Comparison of ENCODE assay signal across 19 cellular contexts in the genomic region with DNA sequence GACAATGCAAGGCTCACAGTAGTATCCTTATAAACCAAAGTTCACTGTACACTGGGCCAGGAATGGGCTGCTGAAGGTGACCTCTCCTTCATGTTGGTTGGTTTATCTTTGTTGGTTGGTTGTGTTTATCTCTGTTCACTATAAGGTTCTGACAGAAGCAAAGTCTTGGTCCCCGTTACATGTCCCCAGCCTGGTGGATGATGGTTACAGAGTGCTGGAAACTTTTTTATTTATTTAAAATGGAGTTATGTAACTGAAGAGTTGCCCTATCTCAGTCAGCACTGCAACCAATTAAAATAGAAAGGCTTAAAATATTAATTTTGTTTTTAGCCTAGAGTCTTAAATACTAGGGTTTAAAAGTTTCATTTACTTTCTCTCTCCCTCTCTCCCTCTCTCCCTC.
"Had no signal": no experiment of that assay in that cellular context is flagged by ENCODE, and none has a peak within 500 bp of the region (broad histone marks: within the 10 kb centered on the region; RNA-seq: fewer than 3 reads in every experiment).

No MANE protein-coding gene starts in this region.

- H3K4me3 ChIP-seq: coronary artery, dorsolateral prefrontal cortex, esophagus squamous epithelium, gastrocnemius medialis, heart left ventricle, hepatocyte, left ventricle myocardium inferior, lower lobe of right lung, mucosa of descending colon had no signal

- H3K27me3 ChIP-seq: dorsolateral prefrontal cortex, esophagus squamous epithelium, gastrocnemius medialis, heart left ventricle, hepatocyte had no signal

- H3K27ac ChIP-seq: coronary artery, dorsolateral prefrontal cortex, esophagus squamous epithelium, gastrocnemius medialis, heart left ventricle, hepatocyte, left ventricle myocardium inferior, lower lobe of right lung had no signal

- DNase-seq: dermis blood vessel endothelial cell; dorsolateral prefrontal cortex; effector CD4-positive, alpha-beta T cell; effector memory CD4-positive, alpha-beta T cell; esophagus squamous epithelium; foreskin fibroblast; foreskin melanocyte; gastrocnemius medialis; heart left ventricle; hypothalamus; left cardiac atrium; left ventricle myocardium inferior; lower lobe of right lung; mesenchymal stem cell; mucosa of descending colon; naive B cell had no signal

- ATAC-seq: gastrocnemius medialis, heart left ventricle, left cardiac atrium, lower lobe of right lung, mucosa of descending colon had no signal

- H3K79me2 ChIP-seq: hepatocyte had no signal

- H3K27ac Mint-ChIP-seq: mesothelial cell of epicardium, naive B cell had no signal

- H3K4me3 Mint-ChIP-seq: mesothelial cell of epicardium, naive B cell had no signal

- H3K9me3 ChIP-seq: esophagus squamous epithelium, gastrocnemius medialis, heart left ventricle, left ventricle myocardium inferior, lower lobe of right lung, mucosa of descending colon had no signal

- H3K4me1 Mint-ChIP-seq: mesothelial cell of epicardium, naive B cell had no signal

- H3K4me2 ChIP-seq: hepatocyte had no signal

- H2AFZ ChIP-seq: hepatocyte had no signal

- H3K36me3 ChIP-seq: esophagus squamous epithelium, heart left ventricle, left ventricle myocardium inferior, lower lobe of right lung had no signal

- H3K4me1 ChIP-seq: esophagus squamous epithelium, lower lobe of right lung had no signal
